14 cellular contexts compared by ENCODE assay signal in the genomic region with DNA sequence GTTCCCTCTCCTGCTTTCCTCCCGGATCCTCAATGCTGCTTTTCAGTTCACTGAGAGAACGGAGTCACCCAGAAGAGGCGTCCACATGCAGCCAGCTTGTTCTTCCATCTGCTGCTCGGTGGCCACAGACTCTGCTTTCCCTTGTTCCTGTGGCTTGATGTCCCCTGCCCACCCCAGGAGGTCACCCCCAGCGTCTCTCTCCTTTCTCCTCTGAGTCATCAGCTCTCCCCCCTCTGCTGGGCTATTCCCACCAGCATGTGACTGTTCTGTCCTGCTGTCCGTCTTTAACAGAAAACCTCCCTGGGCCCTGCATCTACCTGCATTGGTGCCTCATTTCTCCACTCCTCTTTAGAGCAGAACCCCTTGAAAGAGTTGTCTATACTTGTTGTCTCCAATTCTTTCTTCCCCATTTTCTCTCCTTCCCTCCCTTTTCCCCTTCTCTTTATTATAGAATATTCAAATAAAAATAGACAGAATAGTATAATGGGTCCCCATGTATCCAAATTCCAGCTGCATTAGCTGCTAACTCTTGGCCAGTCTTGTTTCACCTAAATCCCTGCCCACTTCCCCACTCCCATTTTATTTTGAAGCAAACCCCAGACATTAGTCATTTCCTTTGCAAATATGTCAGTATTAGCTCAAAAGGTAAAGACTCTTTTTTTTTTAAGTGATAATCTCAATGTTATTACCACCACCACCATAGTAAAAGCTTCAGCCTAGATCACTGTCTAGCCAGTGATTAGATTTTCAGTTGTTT. TPM values are rescaled to one million over a fixed set of nuclear protein-coding genes. Genes with fewer than 3 reads are reported as not detected.
DNase-seq lines count a peak whose midpoint lies in the region; ATAC-seq and TF ChIP-seq lines count a peak whose summit lies in the region.
"Had no signal": no experiment of that assay in that cellular context is flagged by ENCODE, and none has a peak within 500 bp of the region (broad histone marks: within the 10 kb centered on the region; RNA-seq: fewer than 3 reads in every experiment).

No MANE protein-coding gene starts in this region.

- CTCF ChIA-PET in activated CD8-positive, alpha-beta memory T cell treated with anti-CD3 and anti-CD28 coated beads, Interleukin-2, amount 10 ng/mL, durations not matched to agents 7 days and 5 days (lab: Charles Lee) = no interaction called here

- H3K36me3 Mint-ChIP-seq in activated CD8-positive, alpha-beta memory T cell treated with anti-CD3 and anti-CD28 coated beads, Interleukin-2, amount 10 ng/mL, durations not matched to agents 7 days and 5 days = peaks cover 64% of the 10 kb centered on the region
- H3K36me3 Mint-ChIP-seq in chondrocyte (ENCODE audit: low read depth) = peaks cover 39% of the 10 kb centered on the region

- H3K27ac ChIP-seq in sigmoid colon = no peak overlapping the region
- H3K27ac ChIP-seq: adrenal gland, dorsolateral prefrontal cortex, lower lobe of right lung, neural progenitor cell, SJCRH30 had no signal

- H3K27ac Mint-ChIP-seq in activated CD8-positive, alpha-beta memory T cell treated with anti-CD3 and anti-CD28 coated beads, Interleukin-2, amount 10 ng/mL, durations not matched to agents 7 days and 5 days = peak overlapping the region; percentile 30
- H3K27ac Mint-ChIP-seq in chondrocyte (ENCODE audit: unreplicated experiment) = peak overlapping the region; percentile 58
- H3K27ac Mint-ChIP-seq: neural progenitor cell had no signal

- no peak overlapping the region for H3K4me3 ChIP-seq in sigmoid colon
- H3K4me3 ChIP-seq: adrenal gland, dorsolateral prefrontal cortex, lower lobe of right lung, neural progenitor cell, SJCRH30 had no signal

- intact Hi-C loops in sigmoid colon (cut with DNase I) = loop anchor here (5.0 to 10.0 kb wide), 6 partner anchors 38 to 515 kb away; partner anchors contain the start of genes ZNF212, ZNF398, ZNF425 and ZNF746

- 95 to 96% methylated on average over 6 of the region's 6 CpGs for WGBS in sigmoid colon, 2 donors

- H3K4me1 ChIP-seq in sigmoid colon = peaks cover 0 to 42% (median 29%) of the 10 kb centered on the region in 4 donors
- H3K4me1 ChIP-seq: neural progenitor cell, SJCRH30 had no signal

- ATAC-seq in activated CD8-positive, alpha-beta memory T cell treated with anti-CD3 and anti-CD28 coated beads, Interleukin-2, amount 10 ng/mL, durations not matched to agents 7 days and 5 days = no peak
- ATAC-seq: lower lobe of right lung had no signal

- DNase-seq in activated CD8-positive, alpha-beta memory T cell treated with anti-CD3 and anti-CD28 coated beads, Interleukin-2, amount 10 ng/mL, durations not matched to agents 7 days and 5 days = no peak
- DNase-seq in activated CD8-positive, alpha-beta memory T cell treated with anti-CD3 and anti-CD28 coated beads for 24 hours = no peak
- DNase-seq in M059J (ENCODE audit: low read depth) (peak; percentile 58), chondrocyte (ENCODE audit: low spot score) (peak; percentile 30), sigmoid colon (peak; percentile 6), medulla oblongata (ENCODE audit: extremely low spot score) (no peak), GDM1 (lab: John Stamatoyannopoulos, UW) (no peak), NCI-H82 (lab: John Stamatoyannopoulos, UW) (no peak)
- DNase-seq: ACHN, adrenal gland, dorsolateral prefrontal cortex, lower lobe of right lung, SJCRH30 had no signal

- no peaks in the 10 kb centered on the region for H3K27me3 ChIP-seq in sigmoid colon
- H3K27me3 ChIP-seq: adrenal gland, dorsolateral prefrontal cortex, neural progenitor cell, SJCRH30 had no signal

- H3K9me3 ChIP-seq in sigmoid colon = no peaks in the 10 kb centered on the region
- H3K9me3 ChIP-seq: adrenal gland, lower lobe of right lung, SJCRH30 had no signal

- TF ChIP-seq CTCF in chondrocyte (IDR thresholded peaks at IDR 0.05) = no peak
- no peak for TF ChIP-seq CTCF in sigmoid colon (IDR thresholded peaks at IDR 0.05)

- no peaks in the 10 kb centered on the region for H3K27me3 Mint-ChIP-seq in activated CD8-positive, alpha-beta memory T cell treated with anti-CD3 and anti-CD28 coated beads, Interleukin-2, amount 10 ng/mL, durations not matched to agents 7 days and 5 days
- no peaks in the 10 kb centered on the region for H3K27me3 Mint-ChIP-seq in chondrocyte (ENCODE audit: low read depth)

- H3K4me3 Mint-ChIP-seq in activated CD8-positive, alpha-beta memory T cell treated with anti-CD3 and anti-CD28 coated beads, Interleukin-2, amount 10 ng/mL, durations not matched to agents 7 days and 5 days = peak overlapping the region; percentile 19
- H3K4me3 Mint-ChIP-seq in chondrocyte (ENCODE audit: unreplicated experiment) = no peak overlapping the region

- peaks cover 25 to 62% (median 42%) of the 10 kb centered on the region in 4 donors for H3K36me3 ChIP-seq in sigmoid colon

- no peaks in the 10 kb centered on the region for H3K9me3 Mint-ChIP-seq in activated CD8-positive, alpha-beta memory T cell treated with anti-CD3 and anti-CD28 coated beads, Interleukin-2, amount 10 ng/mL, durations not matched to agents 7 days and 5 days (ENCODE audit: low read depth)
- H3K9me3 Mint-ChIP-seq in chondrocyte (ENCODE audit: low read depth) = no peaks in the 10 kb centered on the region
- H3K9me3 Mint-ChIP-seq: neural progenitor cell had no signal

- no peak for TF ChIP-seq EP300 in sigmoid colon (IDR thresholded peaks at IDR 0.05)

- peaks cover 68% of the 10 kb centered on the region for H3K4me1 Mint-ChIP-seq in activated CD8-positive, alpha-beta memory T cell treated with anti-CD3 and anti-CD28 coated beads, Interleukin-2, amount 10 ng/mL, durations not matched to agents 7 days and 5 days
- peaks cover 39% of the 10 kb centered on the region for H3K4me1 Mint-ChIP-seq in chondrocyte (ENCODE audit: low read depth)

- no peak for TF ChIP-seq POLR2A in sigmoid colon (IDR thresholded peaks at IDR 0.05)

RNA-seq across cellular contexts. Expression of gene ZNF282, which starts 4.1 kb away (rescaled TPM):
- total RNA-seq in activated CD8-positive, alpha-beta memory T cell treated with anti-CD3 and anti-CD28 coated beads, Interleukin-2, amount 10 ng/mL, durations not matched to agents 7 days and 5 days = 10 to 100 TPM; 42.0 to 49.7 TPM
- total RNA-seq in M059J (2014; rRNA removed; shearing (Covaris generic)) = 9.9 and 21.4 TPM in 2 replicates
- total RNA-seq in chondrocyte = 24.5 to 26.3 TPM (median 24.9 TPM) in 3 replicates
- total RNA-seq in sigmoid colon = 10 to 100 TPM; 11.8 to 24.9 (median 13.9) TPM
- 10 to 100 TPM in 1 of 3 donors, 1 to 10 TPM in 2; 6.9 to 17.6 (median 7.2) TPM for polyA plus RNA-seq in sigmoid colon

RNA-seq across cellular contexts. Expression of gene ZNF212, which starts 40.0 kb away (rescaled TPM):
- total RNA-seq in activated CD8-positive, alpha-beta memory T cell treated with anti-CD3 and anti-CD28 coated beads, Interleukin-2, amount 10 ng/mL, durations not matched to agents 7 days and 5 days = 10 to 100 TPM; 12.8 to 14.2 TPM
- 7.5 and 9.6 TPM in 2 replicates for total RNA-seq in M059J (2014; rRNA removed; shearing (Covaris generic))
- total RNA-seq in chondrocyte (7.9 to 10.5 TPM (median 7.9 TPM) in 3 replicates), sigmoid colon (10 to 100 TPM in 1 of 4 donors, 1 to 10 TPM in 3; 4.1 to 13.6 (median 5.7) TPM)
- polyA plus RNA-seq in sigmoid colon = 1 to 10 TPM; 4.4 to 9.0 (median 6.0) TPM

RNA-seq across cellular contexts. Expression of gene ZNF398, which starts 52.2 kb away (rescaled TPM):
- 10 to 100 TPM; 12.1 to 13.2 TPM for total RNA-seq in activated CD8-positive, alpha-beta memory T cell treated with anti-CD3 and anti-CD28 coated beads, Interleukin-2, amount 10 ng/mL, durations not matched to agents 7 days and 5 days
- total RNA-seq in M059J (2014; rRNA removed; shearing (Covaris generic)) = 16.0 and 20.9 TPM in 2 replicates
- total RNA-seq in chondrocyte (14.9 to 18.1 TPM (median 15.8 TPM) in 3 replicates), sigmoid colon (10 to 100 TPM; 13.0 to 19.7 (median 18.4) TPM)
- polyA plus RNA-seq in sigmoid colon = 1 to 10 TPM; 2.4 to 5.3 (median 2.5) TPM

Comparison
In these comparisons a context has a peak if more than half of its experiments do, and no peak if none do; other contexts are left out.
1. DNase-seq: peak in M059J (single experiment), chondrocyte (single experiment) and sigmoid colon (single experiment); none in activated CD8-positive, alpha-beta memory T cell treated with anti-CD3 and anti-CD28 coated beads, Interleukin-2, amount 10 ng/mL, durations not matched to agents 7 days and 5 days (single experiment), activated CD8-positive, alpha-beta memory T cell treated with anti-CD3 and anti-CD28 coated beads for 24 hours (single experiment), medulla oblongata (single experiment), GDM1 (single experiment) and NCI-H82 (single experiment).